In the genomic region with DNA sequence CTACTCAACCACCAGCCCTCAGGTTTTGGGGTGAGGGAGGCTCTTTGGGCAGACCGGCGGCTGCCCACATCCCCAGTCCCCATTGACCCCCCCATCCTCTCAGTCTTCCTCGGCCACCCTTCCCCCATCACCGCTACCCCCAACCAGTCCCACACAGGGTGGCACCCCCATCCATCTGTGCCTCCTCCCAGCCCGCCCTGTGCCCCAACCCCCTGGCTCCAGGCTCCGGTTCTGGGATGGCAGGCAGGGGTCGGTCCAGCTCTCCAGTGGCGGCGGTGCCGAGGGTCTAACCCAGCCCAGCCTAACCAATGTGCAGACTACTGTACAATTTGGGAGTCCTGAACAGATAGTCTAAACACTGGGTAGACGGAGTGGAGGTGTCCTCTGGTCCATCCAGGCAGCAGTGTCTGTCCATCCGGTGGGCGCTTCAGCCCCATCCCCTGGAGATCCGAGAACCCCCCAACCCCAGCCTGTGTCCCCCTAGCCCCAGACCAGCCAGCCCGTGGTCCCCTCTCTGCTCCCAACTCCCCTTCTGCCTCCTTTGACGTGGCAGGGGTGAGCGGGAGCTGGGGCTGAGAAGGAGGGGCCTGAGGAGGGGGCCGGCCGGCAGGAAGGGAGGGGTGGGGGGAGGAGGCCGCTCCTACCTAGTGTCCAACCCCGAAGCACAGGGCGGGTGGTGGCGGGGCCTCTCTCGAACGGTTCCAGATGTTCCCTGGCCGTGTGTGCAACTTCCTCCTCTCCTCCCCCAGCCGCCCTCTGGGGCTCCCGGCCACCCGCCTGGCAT, we compare ENCODE assay signal across 8 cellular contexts. TPM values are rescaled to one million over a fixed set of nuclear protein-coding genes. Genes with fewer than 3 reads are reported as not detected.
A peak's percentile ranks its signal among the peaks of the same experiment; 100 is the strongest.
DNase-seq lines count a peak whose midpoint lies in the region; ATAC-seq and TF ChIP-seq lines count a peak whose summit lies in the region.

No MANE protein-coding gene starts in this region.

- in situ Hi-C loops in gastrocnemius medialis (cut with MboI; ENCODE audit: low sequenced_read_pairs in 4 of 4): no loop called here

- H3K4me3 ChIP-seq in heart left ventricle (peak overlapping the region in 11 of 12 donors; percentile 22 to 65 (median 45)), gastrocnemius medialis (peak overlapping the region in 3 of 4 donors; percentile 22 to 42 (median 41))

- DNase-seq in GM04503 (ENCODE audit: low read depth) (peak; percentile 39), SKM-1 treated with dmso at 0.1 percent for 144 hours (lab: John Stamatoyannopoulos, UW; ENCODE audit: unreplicated experiment) (peak; percentile 81), heart left ventricle (peak; percentile 80 to 90 (median 88)), gastrocnemius medialis (peak; percentile 64 to 81), cortex of kidney (lab: John Stamatoyannopoulos, UW) (no peak), NCI-H146 (lab: John Stamatoyannopoulos, UW) (no peak)
- DNase-seq in stimulated activated CD4-positive, alpha-beta T cell treated with anti-CD3 and anti-CD28 coated beads, Interleukin-12 subunit alpha, Interleukin-12 subunit beta, amount 100 ng/mL, for 4 hours: no peak

- ATAC-seq in heart left ventricle (peak; percentile 71 to 84 (median 82)), gastrocnemius medialis (peak; percentile 37 to 60), GM19351 (IDR thresholded peaks at IDR 0.05; ENCODE audit: unreplicated experiment) (no peak)

- TF ChIP-seq CTCF in heart left ventricle (IDR thresholded peaks at IDR 0.05) (no peak), gastrocnemius medialis (IDR thresholded peaks at IDR 0.05 in 4 of 5, conservative IDR thresholded peaks at IDR 0.05 in 1 of 5) (no peak)

- H3K27ac ChIP-seq in heart left ventricle: peak overlapping the region; percentile 37 to 94 (median 64)
- H3K27ac ChIP-seq in gastrocnemius medialis: peak overlapping the region; percentile 59 to 70 (median 68)

- WGBS in heart left ventricle, 4 donors: 30 to 42% (median 38%) methylated on average over 21 to 29 of the region's 29 CpGs

- intact Hi-C loops in heart left ventricle (cut with DNase I) (no loop called here), gastrocnemius medialis (cut with DNase I; ENCODE audit: low total_unique reads) (no loop called here)

- no peaks in the 10 kb centered on the region for H3K27me3 ChIP-seq in heart left ventricle
- H3K27me3 ChIP-seq in gastrocnemius medialis: peaks cover 0 to 5% (median 2%) of the 10 kb centered on the region in 3 donors

- peaks cover 0 to 35% (median 14%) of the 10 kb centered on the region in 12 donors for H3K4me1 ChIP-seq in heart left ventricle
- no peaks in the 10 kb centered on the region for H3K4me1 ChIP-seq in gastrocnemius medialis

- H3K9me3 ChIP-seq in heart left ventricle (no peaks in the 10 kb centered on the region), gastrocnemius medialis (no peaks in the 10 kb centered on the region)

- H3K36me3 ChIP-seq in heart left ventricle: no peaks in the 10 kb centered on the region
- H3K36me3 ChIP-seq in gastrocnemius medialis: no peaks in the 10 kb centered on the region

- peak in 1 of 2 donors; percentile 28 for TF ChIP-seq POLR2A in heart left ventricle (IDR thresholded peaks at IDR 0.05)
- TF ChIP-seq POLR2A in gastrocnemius medialis (IDR thresholded peaks at IDR 0.05): peak; percentile 13 to 37

RNA-seq across cellular contexts. Expression of a gene that starts 31.2 kb away (rescaled TPM):
- total RNA-seq in heart left ventricle (100 to 1,000 TPM in 1 of 9 donors, 10 to 100 TPM in 8; 68.5 to 122 (median 87.4) TPM), gastrocnemius medialis (10 to 100 TPM; 68.9 to 84.6 (median 78.5) TPM)
- polyA plus RNA-seq in heart left ventricle: 100 to 1,000 TPM in 1 of 2 donors, 10 to 100 TPM in 1; 77.7 to 144 TPM

RNA-seq across cellular contexts. Expression of a gene that starts 31.4 kb away (rescaled TPM):
- total RNA-seq in heart left ventricle: 10 to 100 TPM; 10.8 to 23.9 (median 18.7) TPM
- polyA plus RNA-seq in heart left ventricle: 10 to 100 TPM; 25.8 to 30.6 TPM
- 10 to 100 TPM; 12.7 to 23.8 (median 13.5) TPM for total RNA-seq in gastrocnemius medialis

RNA-seq across cellular contexts. Expression of a gene that starts 41.5 kb away (rescaled TPM):
- total RNA-seq in heart left ventricle: 10 to 100 TPM in 1 of 9 donors, 1 to 10 TPM in 8; 1.6 to 17.2 (median 3.6) TPM
- 1 to 10 TPM; 2.2 to 7.7 TPM for polyA plus RNA-seq in heart left ventricle
- 1 to 10 TPM; 1.8 to 3.8 (median 2.0) TPM for total RNA-seq in gastrocnemius medialis

RNA-seq across cellular contexts. Expression of a gene that starts 53.3 kb away (rescaled TPM):
- total RNA-seq in heart left ventricle (100 to 1,000 TPM in 1 of 9 donors, 10 to 100 TPM in 8; 42.6 to 101 (median 79.3) TPM), gastrocnemius medialis (10 to 100 TPM; 47.8 to 61.3 (median 53.0) TPM)
- polyA plus RNA-seq in heart left ventricle: 10 to 100 TPM; 43.7 to 53.8 TPM

Comparison
In these comparisons a context has a peak if more than half of its experiments do, and no peak if none do; other contexts are left out.
1. DNase-seq: peak in GM04503 (single experiment), SKM-1 treated with dmso at 0.1 percent for 144 hours (single experiment), heart left ventricle (5 of 5) and gastrocnemius medialis (2 of 2); none in cortex of kidney (single experiment), stimulated activated CD4-positive, alpha-beta T cell treated with anti-CD3 and anti-CD28 coated beads, Interleukin-12 subunit alpha, Interleukin-12 subunit beta, amount 100 ng/mL, for 4 hours (single experiment) and NCI-H146 (single experiment).